34 cellular contexts compared by ENCODE assay signal in the genomic region with DNA sequence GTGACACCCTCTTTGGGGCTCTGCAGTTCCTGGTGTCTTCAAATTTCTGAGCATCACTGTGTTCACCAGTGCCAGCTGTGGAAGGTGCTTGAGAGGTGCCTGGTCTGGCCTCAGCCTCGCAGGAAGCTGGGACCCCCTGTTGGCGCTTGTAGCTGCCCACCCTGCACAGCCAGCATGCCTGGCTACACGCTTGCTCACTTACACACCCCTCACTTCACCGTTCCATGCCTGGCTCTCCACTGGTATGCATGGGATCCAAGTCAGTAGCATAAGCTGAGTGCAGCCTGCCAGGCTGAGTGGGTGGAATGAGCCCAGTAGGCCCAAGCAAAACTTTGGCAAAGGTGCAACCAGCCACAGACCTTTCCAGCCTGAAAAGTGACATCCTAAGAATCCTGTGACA.
"Had no signal": no experiment of that assay in that cellular context is flagged by ENCODE, and none has a peak within 500 bp of the region (broad histone marks: within the 10 kb centered on the region; RNA-seq: fewer than 3 reads in every experiment).

No MANE protein-coding gene starts in this region.

- H3K4me1 ChIP-seq: adrenal gland, ascending aorta, body of pancreas, breast epithelium had no signal

- DNase-seq: activated effector memory CD4-positive, alpha-beta T cell treated with anti-CD3 and anti-CD28 coated beads, Interleukin-2, amount 50 U/mL, for 16 hours; activated effector memory CD4-positive, alpha-beta T cell treated with Interleukin-2 at 50 U/mL for 16 hours; activated gamma-delta T cell; activated gamma-delta T cell treated with Interleukin-2 at 50 U/mL for 16 hours; activated naive CD4-positive, alpha-beta T cell; activated naive CD4-positive, alpha-beta T cell treated with anti-CD3 and anti-CD28 coated beads for 36 hours; activated naive CD4-positive, alpha-beta T cell treated with anti-CD3 and anti-CD28 coated beads, Interleukin-2, amount 10 ng/mL, durations not matched to agents 7 days and 5 days; activated naive CD4-positive, alpha-beta T cell treated with anti-CD3 and anti-CD28 coated beads, Interleukin-2, amount 50 U/mL, for 16 hours; activated naive CD4-positive, alpha-beta T cell treated with Interleukin-2 at 50 U/mL for 16 hours; activated naive CD8-positive, alpha-beta T cell treated with anti-CD3 and anti-CD28 coated beads for 36 hours; activated naive CD8-positive, alpha-beta T cell treated with anti-CD3 and anti-CD28 coated beads, Interleukin-2, amount 10 ng/mL, durations not matched to agents 7 days and 5 days; activated naive CD8-positive, alpha-beta T cell treated with anti-CD3 and anti-CD28 coated beads, Interleukin-2, amount 50 U/mL, for 24 hours; activated T-cell treated with anti-CD3 and anti-CD28 coated beads, Interleukin-2, amount 50 U/mL, for 1 hour; activated T-cell treated with anti-CD3 and anti-CD28 coated beads, Interleukin-2, amount 50 U/mL, for 24 hours; activated T-cell treated with anti-CD3 and anti-CD28 coated beads, Interleukin-2, amount 50 U/mL, for 4 hours; activated T-cell treated with anti-CD3 and anti-CD28 coated beads, Interleukin-2, amount 50 U/mL, for 48 hours; activated T-cell treated with anti-CD3 and anti-CD28 coated beads, Interleukin-2, amount 50 U/mL, for 72 hours; adrenal gland; amniotic stem cell; amygdala; anterior cingulate cortex; aorta; body of pancreas; brain microvascular endothelial cell; caudate nucleus; central memory CD4-positive, alpha-beta T cell; cerebellar nuclear complex had no signal

- ATAC-seq: activated naive CD4-positive, alpha-beta T cell treated with anti-CD3 and anti-CD28 coated beads, Interleukin-2, amount 50 U/mL, for 72 hours; activated naive CD8-positive, alpha-beta T cell treated with anti-CD3 and anti-CD28 coated beads, Interleukin-2, amount 50 U/mL, for 24 hours; activated T-cell treated with anti-CD3 and anti-CD28 coated beads, Interleukin-2, amount 50 U/mL, for 4 hours; activated T-cell treated with anti-CD3 and anti-CD28 coated beads, Interleukin-2, amount 50 U/mL, for 72 hours; activated T-helper 17 cell treated with anti-CD3 and anti-CD28 coated beads, Interleukin-2, amount 50 U/mL, for 72 hours; body of pancreas had no signal

- FAIRE-seq: astrocyte, bronchial epithelial cell had no signal

- H3K36me3 ChIP-seq: adrenal gland, ascending aorta, brain microvascular endothelial cell, breast epithelium, cardiac muscle cell had no signal

- H3K27me3 ChIP-seq: adrenal gland, ascending aorta, body of pancreas, brain microvascular endothelial cell, breast epithelium, cardiac muscle cell had no signal

- H3K27ac ChIP-seq: adrenal gland, ascending aorta, body of pancreas, brain microvascular endothelial cell, breast epithelium, cardiac muscle cell had no signal

- H3K9me3 ChIP-seq: adrenal gland, ascending aorta, body of pancreas had no signal

- H3K4me3 ChIP-seq: adrenal gland, ascending aorta, body of pancreas, breast epithelium, cardiac muscle cell had no signal
